19 cellular contexts compared by ENCODE assay signal in genomic region chr11:101336155-101336554, GRCh38.
"Had no signal": no experiment of that assay in that cellular context is flagged by ENCODE, and none has a peak within 500 bp of the region (broad histone marks: within the 10 kb centered on the region; RNA-seq: fewer than 3 reads in every experiment).

No MANE protein-coding gene starts in this region.

- H3K9me3 ChIP-seq: body of pancreas, left lung, upper lobe of right lung had no signal

- DNase-seq: activated CD4-positive, alpha-beta T cell treated with anti-CD3 and anti-CD28 coated beads, Interleukin-2, amount 10 ng/mL, durations not matched to agents 24 days and 14 days; activated CD8-positive, alpha-beta T cell treated with anti-CD3 and anti-CD28 coated beads for 36 hours; activated naive CD4-positive, alpha-beta T cell treated with Interleukin-2 at 50 U/mL for 16 hours; activated T-cell treated with anti-CD3 and anti-CD28 coated beads, Interleukin-2, amount 50 U/mL, for 1 hour; body of pancreas; caudate nucleus; endodermal cell; foreskin melanocyte; left lung; nucleus accumbens; posterior cingulate gyrus; retina; stimulated activated CD4-positive, alpha-beta T cell treated with anti-CD3 and anti-CD28 coated beads, Interleukin-12 subunit alpha, Interleukin-12 subunit beta, amount 100 ng/mL, for 4 hours; stimulated activated CD4-positive, alpha-beta T cell treated with anti-CD3 and anti-CD28 coated beads, Interleukin-1b, Interleukin-23, amount 100 ng/mL, for 48 hours; stimulated activated CD8-positive, alpha-beta memory T cell treated with anti-CD3 and anti-CD28 coated beads, Interleukin-4, amount 100 ng/mL, for 48 hours; stimulated activated naive CD4-positive, alpha-beta T cell; T1000; upper lobe of right lung had no signal

- H3K4me1 ChIP-seq: body of pancreas, left lung, upper lobe of right lung had no signal

- H3K27me3 ChIP-seq: body of pancreas, left lung, upper lobe of right lung had no signal

- ATAC-seq: activated CD8-positive, alpha-beta T cell treated with anti-CD3 and anti-CD28 coated beads for 36 hours; activated T-helper 17 cell treated with anti-CD3 and anti-CD28 coated beads, Interleukin-2, amount 50 U/mL, for 72 hours; body of pancreas; left lung; upper lobe of right lung had no signal

- H3K4me3 ChIP-seq: body of pancreas, left lung, upper lobe of right lung had no signal

- H3K36me3 ChIP-seq: left lung, upper lobe of right lung had no signal

- H3K27ac ChIP-seq: body of pancreas, left lung, upper lobe of right lung had no signal
